In the genomic region with DNA sequence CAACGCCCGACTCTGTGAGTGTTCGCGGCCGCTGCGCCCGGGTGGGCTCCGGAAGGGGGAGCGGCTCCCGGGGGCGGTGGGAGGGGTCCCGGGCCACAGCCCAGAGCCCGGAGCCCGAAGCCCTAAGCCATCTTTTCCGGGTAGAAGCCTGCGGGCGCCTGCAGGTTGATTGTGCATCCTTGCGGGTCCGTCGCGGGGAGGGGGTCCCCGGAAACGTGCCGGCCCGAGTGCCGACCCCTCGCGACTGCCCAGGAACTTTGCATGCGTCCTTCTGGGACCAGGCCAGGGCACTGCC, we compare ENCODE assay signal across 8 cellular contexts. TPM values are rescaled to one million over a fixed set of nuclear protein-coding genes. Genes with fewer than 3 reads are reported as not detected.
A peak's percentile ranks its signal among the peaks of the same experiment; 100 is the strongest.
DNase-seq lines count a peak whose midpoint lies in the region; ATAC-seq and TF ChIP-seq lines count a peak whose summit lies in the region.

No MANE protein-coding gene starts in this region.

- H3K9ac ChIP-seq in SK-N-SH, result peak overlapping the region; percentile 88

- H3K79me2 ChIP-seq in SK-N-SH (ENCODE audit: insufficient read depth), result peaks cover 52% of the 10 kb centered on the region

- H3K4me2 ChIP-seq in SK-N-SH, result peak overlapping the region; percentile 95

- 1% methylated on average over 24 of the region's 29 CpGs for WGBS in SK-N-SH (ENCODE audit: low lambda C conversion rate)
- WGBS in mesodermal cell (ENCODE audit: insufficient coverage in 2 of 2), 2 experiments, result 0% methylated on average over 22 to 23 of the region's 29 CpGs

- H3K9me2 ChIP-seq in SK-N-SH, result no peaks in the 10 kb centered on the region

- H3F3A ChIP-seq in SK-N-SH (replicated peaks; ENCODE audit: insufficient read depth), result peaks cover 20% of the 10 kb centered on the region

- peaks cover 3 to 5% of the 10 kb centered on the region in 2 experiments for H3K36me3 ChIP-seq in SK-N-SH (replicated peaks in 1 of 2; ENCODE audit: control insufficient read depth in 1 of 2, insufficient read depth in 2 of 2, low read length in 1 of 2)
- peaks cover 20% of the 10 kb centered on the region for H3K36me3 ChIP-seq in mesodermal cell (ENCODE audit: control insufficient read depth, insufficient read depth, low read length)

- H3K27me3 ChIP-seq in SK-N-SH (ENCODE audit: insufficient read depth), result no peaks in the 10 kb centered on the region

- no peak for TF ChIP-seq RAD21 in SK-N-SH (IDR thresholded peaks at IDR 0.05; ENCODE audit: low read length)

- 0 out of 2 replicates have a peak, but pooled peaks have one; percentile 8 for TF ChIP-seq CTCF in SK-N-SH (IDR thresholded peaks at IDR 0.05)

- no peaks in the 10 kb centered on the region for H3K9me3 ChIP-seq in SK-N-SH
- H3K9me3 ChIP-seq in mesodermal cell (ENCODE audit: control insufficient read depth, low read length), result no peaks in the 10 kb centered on the region

- H3K4me1 ChIP-seq in SK-N-SH (ENCODE audit: control insufficient read depth in 1 of 2, insufficient read depth in 2 of 2, low read depth in 1 of 2, low read length in 1 of 2), result peaks cover 13 to 22% of the 10 kb centered on the region in 2 experiments
- H3K4me1 ChIP-seq in mesodermal cell (ENCODE audit: control insufficient read depth, insufficient read depth, low read length, poor library complexity, severe bottlenecking), result peaks cover 13% of the 10 kb centered on the region

- H3K4me3 ChIP-seq in SK-N-SH (ENCODE audit: low read depth in 2 of 2, low read length in 1 of 2) (peak overlapping the region; percentile 89 to 98), mesodermal cell (ENCODE audit: extremely low read depth, insufficient read depth, low read length, poor library complexity, severe bottlenecking) (peak overlapping the region; percentile 81)

- H2AFZ ChIP-seq in SK-N-SH (ENCODE audit: low read depth), result peak overlapping the region; percentile 79; the same call in 1 of the 2 replicates

- no peak for ATAC-seq in SK-N-SH treated with all-trans-retinoic acid at 6 μM for 48 hours
- ATAC-seq in HG03460 (IDR thresholded peaks at IDR 0.05; ENCODE audit: unreplicated experiment), result peak; percentile 32
- ATAC-seq in GM19463 (IDR thresholded peaks at IDR 0.05; ENCODE audit: unreplicated experiment), result no peak

- DNase-seq in SK-N-SH (peak; percentile 88), UCSD-AML1 (lab: John Stamatoyannopoulos, UW; ENCODE audit: unreplicated experiment) (peak; percentile 83), dermis blood vessel endothelial cell (peak; percentile 64)
- DNase-seq in stimulated activated CD8-positive, alpha-beta memory T cell treated with anti-CD3 and anti-CD28 coated beads, Interleukin-7, amount 100 ng/mL, for 1 hour (ENCODE audit: low read depth in 2 of 2), result peak; percentile 23 to 26

- H4K20me1 ChIP-seq in SK-N-SH (ENCODE audit: insufficient read depth), result peaks cover 11% of the 10 kb centered on the region; the same call in 1 of the 2 replicates

- no peak for TF ChIP-seq EP300 in SK-N-SH (IDR thresholded peaks at IDR 0.05; ENCODE audit: borderline replicate concordance in 1 of 2, low read depth in 1 of 2, low read length in 1 of 2)

- H3K27ac ChIP-seq in SK-N-SH (ENCODE audit: low read depth in 2 of 2, low read length in 1 of 2) (peak overlapping the region; percentile 43 to 78; a peak in 3 of 4 replicates), mesodermal cell (ENCODE audit: low read depth, low read length, severe bottlenecking) (peak overlapping the region; percentile 66)

- POLR2A ChIA-PET in SK-N-SH (lab: Yijun Ruan, JAX), result no interaction called here

- CTCF ChIA-PET in SK-N-SH (lab: Yijun Ruan, JAX), result interaction anchor here (1.0 to 1.6 kb wide), 3 partner anchors 9 to 128 kb away, joined by 3 to 6 read pairs (median 3); no protein-coding TSS in a partner anchor

TF ChIP-seq in SK-N-SH, 30 proteins besides CTCF, POLR2A, EP300 and RAD21:
- TF ChIP-seq ELF1 (IDR thresholded peaks at IDR 0.05), result 0 out of 2 replicates have a peak, but pooled peaks have one; percentile 11
- TF ChIP-seq, protein P1, sequence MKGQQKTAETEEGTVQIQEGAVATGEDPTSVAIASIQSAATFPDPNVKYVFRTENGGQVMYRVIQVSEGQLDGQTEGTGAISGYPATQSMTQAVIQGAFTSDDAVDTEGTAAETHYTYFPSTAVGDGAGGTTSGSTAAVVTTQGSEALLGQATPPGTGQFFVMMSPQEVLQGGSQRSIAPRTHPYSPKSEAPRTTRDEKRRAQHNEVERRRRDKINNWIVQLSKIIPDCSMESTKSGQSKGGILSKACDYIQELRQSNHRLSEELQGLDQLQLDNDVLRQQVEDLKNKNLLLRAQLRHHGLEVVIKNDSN (IDR thresholded peaks at IDR 0.05; ENCODE audit: borderline replicate concordance, low read depth), result no peak

TF ChIP-seq in SK-N-SH treated with all-trans-retinoic acid at 6 μM for 48 hours, 23 proteins besides CTCF, POLR2A, EP300 and RAD21:
- TF ChIP-seq ZC3H10 (CRISPR knock-in tag; IDR thresholded peaks at IDR 0.05) (no peak), ISL1 (CRISPR knock-in tag; IDR thresholded peaks at IDR 0.05) (no peak)

RNA-seq across cellular contexts. Expression of a gene that starts 0.4 kb away (rescaled TPM):
- polyA plus RNA-seq in SK-N-SH (2012; rRNA removed), result 47.6 and 55.4 TPM in 2 replicates
- polyA plus RNA-seq in SK-N-SH (2012; cell fraction: cytosol; rRNA removed), result 62.0 and 65.9 TPM in 2 replicates
- 45.0 and 59.2 TPM in 2 replicates for polyA plus RNA-seq in SK-N-SH (2012; cell fraction: nucleus; rRNA removed)
- total RNA-seq in dermis blood vessel endothelial cell, result 27.9 and 37.1 TPM in 2 replicates
- polyA plus RNA-seq in mesodermal cell (2013, experiment 1 of 2), result 86.4 TPM
- polyA plus RNA-seq in mesodermal cell (2013, experiment 2 of 2), result 82.4 TPM

RNA-seq across cellular contexts. Expression of a gene that starts 33.1 kb away (rescaled TPM):
- polyA plus RNA-seq in SK-N-SH (2012; rRNA removed), result 62.0 and 78.4 TPM in 2 replicates
- polyA plus RNA-seq in SK-N-SH (2012; cell fraction: cytosol; rRNA removed), result 25.1 and 33.3 TPM in 2 replicates
- polyA plus RNA-seq in SK-N-SH (2012; cell fraction: nucleus; rRNA removed), result 293 and 305 TPM in 2 replicates
- total RNA-seq in dermis blood vessel endothelial cell, result 51.6 and 52.4 TPM in 2 replicates
- 41.1 TPM for polyA plus RNA-seq in mesodermal cell (2013, experiment 1 of 2)
- polyA plus RNA-seq in mesodermal cell (2013, experiment 2 of 2), result 36.7 TPM

RNA-seq across cellular contexts. Expression of a gene that starts 33.2 kb away (rescaled TPM):
- polyA plus RNA-seq in SK-N-SH (2012; rRNA removed), result 65.2 and 73.6 TPM in 2 replicates
- 16.3 and 21.7 TPM in 2 replicates for polyA plus RNA-seq in SK-N-SH (2012; cell fraction: cytosol; rRNA removed)
- 566 and 689 TPM in 2 replicates for polyA plus RNA-seq in SK-N-SH (2012; cell fraction: nucleus; rRNA removed)
- 19.8 and 42.2 TPM in 2 replicates for total RNA-seq in dermis blood vessel endothelial cell
- polyA plus RNA-seq in mesodermal cell (2013, experiment 1 of 2), result 45.7 TPM
- 36.0 TPM for polyA plus RNA-seq in mesodermal cell (2013, experiment 2 of 2)

RNA-seq across cellular contexts. Expression of a gene that starts 57.5 kb away (rescaled TPM):
- 0.02 and 0.10 TPM in 2 replicates for polyA plus RNA-seq in SK-N-SH (2012; rRNA removed)
- 0.03 and 0.05 TPM in 2 replicates for polyA plus RNA-seq in SK-N-SH (2012; cell fraction: cytosol; rRNA removed)
- 0.46 and 0.64 TPM in 2 replicates for polyA plus RNA-seq in SK-N-SH (2012; cell fraction: nucleus; rRNA removed)
- not detected in 2 replicates for total RNA-seq in dermis blood vessel endothelial cell
- not detected for polyA plus RNA-seq in mesodermal cell (2013, experiment 1 of 2)
- polyA plus RNA-seq in mesodermal cell (2013, experiment 2 of 2), result not detected

RNA-seq across cellular contexts. Expression of a gene that starts 58.9 kb away (rescaled TPM):
- 1.1 and 1.2 TPM in 2 replicates for polyA plus RNA-seq in SK-N-SH (2012; rRNA removed)
- polyA plus RNA-seq in SK-N-SH (2012; cell fraction: cytosol; rRNA removed), result 0.17 and 0.87 TPM in 2 replicates
- 0.34 and 0.79 TPM in 2 replicates for polyA plus RNA-seq in SK-N-SH (2012; cell fraction: nucleus; rRNA removed)
- not detected in 2 replicates for total RNA-seq in dermis blood vessel endothelial cell
- not detected for polyA plus RNA-seq in mesodermal cell (2013, experiment 1 of 2)
- polyA plus RNA-seq in mesodermal cell (2013, experiment 2 of 2), result not detected

Comparison
In these comparisons a context has a peak if more than half of its experiments do, and no peak if none do; other contexts are left out.
1. DNase-seq: peak in every context shown above with its lines; median percentile 88 in SK-N-SH; 83 in UCSD-AML1; 64 in dermis blood vessel endothelial cell; 24 in stimulated activated CD8-positive, alpha-beta memory T cell treated with anti-CD3 and anti-CD28 coated beads, Interleukin-7, amount 100 ng/mL, for 1 hour.